In the genomic region with DNA sequence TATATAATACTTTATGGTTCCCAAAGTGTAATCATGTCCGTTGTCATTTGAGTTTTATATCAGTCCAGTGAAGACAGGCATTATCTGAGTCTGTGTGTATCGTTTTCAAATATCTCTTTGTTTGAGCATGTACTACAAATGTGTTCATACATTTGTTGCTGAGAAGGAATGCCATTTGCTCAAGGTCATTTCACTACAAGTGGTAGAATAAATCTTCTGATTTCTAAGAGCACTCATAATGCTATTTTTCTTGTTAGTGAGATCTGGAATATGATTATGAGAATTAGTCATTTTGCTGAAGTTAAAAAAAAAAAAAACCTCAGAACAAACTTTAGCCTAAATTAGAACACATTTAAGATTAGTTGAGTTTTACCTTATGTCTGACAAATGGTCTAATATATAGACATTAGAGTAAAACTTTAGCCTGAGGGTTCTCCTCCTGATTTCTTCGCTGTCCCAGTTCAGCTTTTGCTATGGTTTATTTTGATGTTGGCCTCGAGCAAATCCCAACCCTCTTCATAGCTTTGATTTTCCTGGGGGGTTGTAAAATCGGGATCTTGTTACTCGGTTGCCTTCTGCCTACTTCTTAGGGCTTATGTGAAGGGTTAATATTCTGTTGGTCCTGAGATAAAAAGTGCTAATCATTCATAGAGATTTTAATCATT, we compare ENCODE assay signal across 17 cellular contexts.
DNase-seq lines count a peak whose midpoint lies in the region; ATAC-seq and TF ChIP-seq lines count a peak whose summit lies in the region.
"Had no signal": no experiment of that assay in that cellular context is flagged by ENCODE, and none has a peak within 500 bp of the region (broad histone marks: within the 10 kb centered on the region; RNA-seq: fewer than 3 reads in every experiment).

No MANE protein-coding gene starts in this region.

- no peak overlapping the region for H3K27ac ChIP-seq in CD4-positive, CD25-positive, alpha-beta regulatory T cell (ENCODE audit: insufficient read depth, low read length, poor library complexity, severe bottlenecking)
- H3K27ac ChIP-seq in gastroesophageal sphincter: peak overlapping the region; percentile 76 to 81 (median 80)
- peak overlapping the region; percentile 33 to 78 (median 63) for H3K27ac ChIP-seq in sigmoid colon
- H3K27ac ChIP-seq: cardiac muscle cell had no signal

- 48% methylated on average over 6 of the region's 6 CpGs for WGBS in gastroesophageal sphincter (ENCODE audit: low coverage in 1 of 2), 2 donors
- WGBS in sigmoid colon, 2 donors: 68 to 74% methylated on average over 6 of the region's 6 CpGs

- TF ChIP-seq CTCF in gastroesophageal sphincter (IDR thresholded peaks at IDR 0.05) (no peak), sigmoid colon (IDR thresholded peaks at IDR 0.05) (no peak)

- intact Hi-C loops in sigmoid colon (cut with DNase I): no loop called here

- H3K4me3 Mint-ChIP-seq in CD4-positive, CD25-positive, alpha-beta regulatory T cell: no peak overlapping the region

- TF ChIP-seq POLR2A in gastroesophageal sphincter (IDR thresholded peaks at IDR 0.05) (no peak), sigmoid colon (IDR thresholded peaks at IDR 0.05) (no peak)

- no peaks in the 10 kb centered on the region for H3K27me3 Mint-ChIP-seq in CD4-positive, CD25-positive, alpha-beta regulatory T cell

- in situ Hi-C loops in SK-MEL-5 (cut with HindIII; ENCODE audit: low pct_unique_long_range_greater_than_20kb, low sequenced_read_pairs): no loop called here

- no peaks in the 10 kb centered on the region for H3K9me3 ChIP-seq in CD4-positive, CD25-positive, alpha-beta regulatory T cell (ENCODE audit: control insufficient read depth in 2 of 2, low read length in 2 of 2)
- no peaks in the 10 kb centered on the region for H3K9me3 ChIP-seq in gastroesophageal sphincter
- H3K9me3 ChIP-seq in sigmoid colon: no peaks in the 10 kb centered on the region

- H3K27ac Mint-ChIP-seq in CD4-positive, CD25-positive, alpha-beta regulatory T cell: peak overlapping the region in 2 of 3 donors; percentile 55 to 64
- H3K27ac Mint-ChIP-seq: activated naive CD4-positive, alpha-beta T cell treated with anti-CD3 and anti-CD28 coated beads, Interleukin-2, amount 50 U/mL, for 72 hours had no signal

- TF ChIP-seq EP300 in gastroesophageal sphincter (IDR thresholded peaks at IDR 0.05) (no peak), sigmoid colon (IDR thresholded peaks at IDR 0.05) (no peak)

- H3K4me3 ChIP-seq in CD4-positive, CD25-positive, alpha-beta regulatory T cell (ENCODE audit: low read depth, low read length): no peak overlapping the region
- no peak overlapping the region for H3K4me3 ChIP-seq in gastroesophageal sphincter
- H3K4me3 ChIP-seq in sigmoid colon: no peak overlapping the region
- H3K4me3 ChIP-seq: cardiac muscle cell had no signal

- peaks cover 42% of the 10 kb centered on the region for H3K36me3 ChIP-seq in CD4-positive, CD25-positive, alpha-beta regulatory T cell (ENCODE audit: control insufficient read depth, insufficient read depth, low read length)
- H3K36me3 ChIP-seq in gastroesophageal sphincter: peaks cover 4 to 5% of the 10 kb centered on the region in 2 donors
- H3K36me3 ChIP-seq in sigmoid colon: no peaks in the 10 kb centered on the region
- H3K36me3 ChIP-seq: cardiac muscle cell had no signal

- no peak for ATAC-seq in CD4-positive, CD25-positive, alpha-beta regulatory T cell (ENCODE audit: low read depth in 2 of 2)
- ATAC-seq in gastroesophageal sphincter: no peak
- ATAC-seq in GM19023 (IDR thresholded peaks at IDR 0.05; ENCODE audit: unreplicated experiment): no peak
- ATAC-seq: activated CD4-positive, CD25-positive, alpha-beta regulatory T cell treated with anti-CD3 and anti-CD28 coated beads, Interleukin-2, amount 50 U/mL, for 24 hours; activated naive CD4-positive, alpha-beta T cell treated with anti-CD3 and anti-CD28 coated beads, Interleukin-2, amount 50 U/mL, for 72 hours had no signal

- H3K4me1 Mint-ChIP-seq in CD4-positive, CD25-positive, alpha-beta regulatory T cell: peaks cover 20 to 62% (median 48%) of the 10 kb centered on the region in 4 donors

- no peaks in the 10 kb centered on the region for H3K27me3 ChIP-seq in CD4-positive, CD25-positive, alpha-beta regulatory T cell (ENCODE audit: control insufficient read depth, insufficient read depth, low read length)
- H3K27me3 ChIP-seq in gastroesophageal sphincter (no peaks in the 10 kb centered on the region), sigmoid colon (no peaks in the 10 kb centered on the region)
- H3K27me3 ChIP-seq: cardiac muscle cell had no signal

- no peak for DNase-seq in CD4-positive, CD25-positive, alpha-beta regulatory T cell
- DNase-seq in SK-MEL-5 (ENCODE audit: low read depth, low spot score): peak; percentile 9
- DNase-seq in sigmoid colon: no peak
- no peak for DNase-seq in RPMI8226
- no peak for DNase-seq in DMS114 treated with DMSO at 0.1 percent for 48 hours (lab: John Stamatoyannopoulos, UW; ENCODE audit: unreplicated experiment)
- DNase-seq: effector memory CD4-positive, alpha-beta T cell; GF-D8; hypothalamus; Kasumi-1; NCI-H2171 treated with DMSO at 0.1 percent for 48 hours; NCI-H748 treated with DMSO at 0.1 percent for 48 hours; stimulated activated CD4-positive, alpha-beta T cell treated with anti-CD3 and anti-CD28 coated beads, Interleukin-15, amount 100 ng/mL, for 24 hours had no signal

- H3K36me3 Mint-ChIP-seq in CD4-positive, CD25-positive, alpha-beta regulatory T cell: peaks cover 31% of the 10 kb centered on the region

- H3K4me1 ChIP-seq in CD4-positive, CD25-positive, alpha-beta regulatory T cell (ENCODE audit: control insufficient read depth, insufficient read depth, low read length, poor library complexity, severe bottlenecking): peaks cover 11% of the 10 kb centered on the region
- H3K4me1 ChIP-seq in gastroesophageal sphincter: peaks cover 6 to 58% (median 19%) of the 10 kb centered on the region in 3 donors
- H3K4me1 ChIP-seq in sigmoid colon: peaks cover 0 to 49% (median 47%) of the 10 kb centered on the region in 4 donors

- H3K9me3 Mint-ChIP-seq in CD4-positive, CD25-positive, alpha-beta regulatory T cell: no peaks in the 10 kb centered on the region
- H3K9me3 Mint-ChIP-seq: activated naive CD4-positive, alpha-beta T cell treated with anti-CD3 and anti-CD28 coated beads, Interleukin-2, amount 50 U/mL, for 72 hours had no signal
